Comparison of ENCODE assay signal across 10 cellular contexts in the genomic region with DNA sequence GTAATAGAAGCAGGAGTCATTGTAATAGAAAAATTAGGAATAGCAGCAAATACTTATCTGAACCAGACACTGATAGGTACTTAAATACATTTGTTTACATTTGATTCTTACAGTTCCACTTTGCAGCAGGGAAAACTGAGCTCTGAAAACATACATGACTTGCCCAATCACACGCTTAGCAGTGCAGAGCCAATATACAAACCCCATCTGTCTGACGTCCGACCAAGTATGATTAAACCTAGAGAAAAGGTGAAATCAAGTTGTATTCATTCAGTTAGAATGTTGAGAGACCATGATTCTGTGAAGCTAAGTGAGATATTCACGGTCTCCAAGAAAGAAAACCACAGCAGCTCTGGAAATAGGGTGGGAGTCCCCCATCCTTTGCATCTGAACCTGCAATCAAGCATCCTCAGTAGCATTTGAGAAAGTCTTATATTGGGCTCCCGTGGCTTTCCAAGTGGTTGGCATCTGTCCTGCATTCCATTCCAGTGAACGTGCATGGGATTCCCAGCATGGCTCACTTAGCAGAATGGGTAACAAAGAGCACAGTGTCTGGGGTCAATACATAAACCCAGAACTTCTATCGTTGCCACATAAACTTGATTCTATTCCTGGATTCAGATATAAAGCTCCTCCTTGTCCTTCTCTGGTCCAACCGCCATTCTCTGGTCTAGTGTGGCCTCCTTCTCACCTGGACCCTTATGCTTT.
DNase-seq lines count a peak whose midpoint lies in the region; ATAC-seq, FAIRE-seq and TF ChIP-seq lines count a peak whose summit lies in the region.
"Had no signal": no experiment of that assay in that cellular context is flagged by ENCODE, and none has a peak within 500 bp of the region (broad histone marks: within the 10 kb centered on the region; RNA-seq: fewer than 3 reads in every experiment).

No MANE protein-coding gene starts in this region.

- peak; percentile 95 for DNase-seq in Caki2 (ENCODE audit: low read depth)
- DNase-seq in RPMI7951 (ENCODE audit: low read depth) = peak; percentile 100
- DNase-seq in fibroblast of peridontal ligament (ENCODE audit: extremely low read depth) = peak; percentile 100
- DNase-seq in psoas muscle = no peak
- no peak for DNase-seq in nephron progenitor cell
- no peak for DNase-seq in CD8-positive, alpha-beta T cell
- DNase-seq in NCI-H1105 (lab: John Stamatoyannopoulos, UW) = no peak
- no peak for DNase-seq in GM12891 (ENCODE audit: insufficient read length, low spot score)
- DNase-seq: naive B cell had no signal

- CTCF ChIA-PET in CD8-positive, alpha-beta T cell (lab: Charles Lee) = interaction anchor here (0.7 kb wide), 1 partner anchor 196 kb away, joined by 3 read pairs; no protein-coding TSS in a partner anchor

- intact Hi-C loops in psoas muscle (cut with DNase I) = no loop called here
- intact Hi-C loops in CD8-positive, alpha-beta T cell (cut with DNase I, micrococcal nuclease) = no loop called here

- H3K4me3 Mint-ChIP-seq in nephron progenitor cell = no peak overlapping the region
- no peak overlapping the region for H3K4me3 Mint-ChIP-seq in CD8-positive, alpha-beta T cell
- H3K4me3 Mint-ChIP-seq: central memory CD8-positive, alpha-beta T cell; naive B cell had no signal

- H3K36me3 Mint-ChIP-seq in nephron progenitor cell (ENCODE audit: low read depth) = no peaks in the 10 kb centered on the region
- H3K36me3 Mint-ChIP-seq in CD8-positive, alpha-beta T cell = peaks cover 11% of the 10 kb centered on the region

- FAIRE-seq in GM12891 (lab: Jason Lieb, UNC) = no peak

- H3K27me3 ChIP-seq in psoas muscle (ENCODE audit: insufficient read depth in 3 of 3, low read length in 2 of 3) = no peaks in the 10 kb centered on the region
- H3K27me3 ChIP-seq in CD8-positive, alpha-beta T cell (ENCODE audit: insufficient read depth, low read length) = no peaks in the 10 kb centered on the region

- peaks cover 43% of the 10 kb centered on the region for H3K4me1 Mint-ChIP-seq in nephron progenitor cell
- H3K4me1 Mint-ChIP-seq in CD8-positive, alpha-beta T cell (ENCODE audit: low read depth) = no peaks in the 10 kb centered on the region
- H3K4me1 Mint-ChIP-seq: naive B cell had no signal

- H3K27me3 Mint-ChIP-seq in nephron progenitor cell (ENCODE audit: low read depth, poor library complexity) = no peaks in the 10 kb centered on the region
- no peaks in the 10 kb centered on the region for H3K27me3 Mint-ChIP-seq in CD8-positive, alpha-beta T cell (ENCODE audit: low read depth)
- H3K27me3 Mint-ChIP-seq: central memory CD8-positive, alpha-beta T cell; naive B cell had no signal

- peak in 3 of 4 donors; percentile 35 to 69 (median 58) for ATAC-seq in psoas muscle
- no peak for ATAC-seq in CD8-positive, alpha-beta T cell

- no peak overlapping the region for H3K27ac Mint-ChIP-seq in nephron progenitor cell
- H3K27ac Mint-ChIP-seq in CD8-positive, alpha-beta T cell = no peak overlapping the region
- H3K27ac Mint-ChIP-seq: naive B cell had no signal

- TF ChIP-seq POLR2A in GM12891 (IDR thresholded peaks at IDR 0.05; ENCODE audit: low read depth, low read length) = no peak

- TF ChIP-seq CTCF in psoas muscle (IDR thresholded peaks at IDR 0.05) = no peak
- TF ChIP-seq CTCF in nephron progenitor cell (IDR thresholded peaks at IDR 0.05) = no peak
- TF ChIP-seq CTCF in CD8-positive, alpha-beta T cell (IDR thresholded peaks at IDR 0.05) = no peak

- peak overlapping the region; percentile 4 for H3K27ac ChIP-seq in psoas muscle
- no peak overlapping the region for H3K27ac ChIP-seq in CD8-positive, alpha-beta T cell (ENCODE audit: low read depth, low read length)

- no peaks in the 10 kb centered on the region for H3K36me3 ChIP-seq in psoas muscle (ENCODE audit: insufficient read depth in 1 of 2, low read depth in 1 of 2)
- no peaks in the 10 kb centered on the region for H3K36me3 ChIP-seq in CD8-positive, alpha-beta T cell (ENCODE audit: insufficient read depth, low read length)

- no peaks in the 10 kb centered on the region for H3K9me3 ChIP-seq in psoas muscle
- H3K9me3 ChIP-seq in CD8-positive, alpha-beta T cell (ENCODE audit: low read length) = no peaks in the 10 kb centered on the region

- no peak overlapping the region for H3K4me3 ChIP-seq in psoas muscle
- no peak overlapping the region for H3K4me3 ChIP-seq in CD8-positive, alpha-beta T cell (ENCODE audit: low read depth, low read length)

- POLR2A ChIA-PET in CD8-positive, alpha-beta T cell (lab: Charles Lee) = no interaction called here

- WGBS in psoas muscle, 3 donors = 29 to 34% (median 33%) methylated on average over 8 of the region's 8 CpGs

- no peaks in the 10 kb centered on the region for H3K9me3 Mint-ChIP-seq in nephron progenitor cell
- no peaks in the 10 kb centered on the region for H3K9me3 Mint-ChIP-seq in CD8-positive, alpha-beta T cell
- H3K9me3 Mint-ChIP-seq: central memory CD8-positive, alpha-beta T cell; naive B cell had no signal

- peaks cover 20% of the 10 kb centered on the region for H3K4me1 ChIP-seq in psoas muscle
- H3K4me1 ChIP-seq in CD8-positive, alpha-beta T cell (ENCODE audit: insufficient read depth, low read length) = no peaks in the 10 kb centered on the region

- in situ Hi-C loops in Caki2 (cut with HindIII; ENCODE audit: low pct_unique_long_range_greater_than_20kb, low sequenced_read_pairs) = no loop called here

TF ChIP-seq in GM12891, 5 proteins besides CTCF, POLR2A, EP300 and RAD21:
- TF ChIP-seq PAX5 (IDR thresholded peaks at IDR 0.05; ENCODE audit: insufficient read depth, low read length, severe bottlenecking) (no peak), SPI1 (IDR thresholded peaks at IDR 0.05; ENCODE audit: low read depth, low read length) (no peak), TAF1 (IDR thresholded peaks at IDR 0.05; ENCODE audit: low read depth, low read length) (no peak), POU2F2 (IDR thresholded peaks at IDR 0.05; ENCODE audit: low read depth, low read length) (no peak), POLR2AphosphoS5 (IDR thresholded peaks at IDR 0.05; ENCODE audit: low read depth, low read length) (no peak)

Comparison
In these comparisons a context has a peak if more than half of its experiments do, and no peak if none do; other contexts are left out.
1. DNase-seq: peak in Caki2 (single experiment), RPMI7951 (single experiment) and fibroblast of peridontal ligament (single experiment); none in psoas muscle (0 of 2), nephron progenitor cell (single experiment), CD8-positive, alpha-beta T cell (0 of 7), NCI-H1105 (single experiment) and GM12891 (single experiment).